15 cellular contexts compared by ENCODE assay signal in the genomic region with DNA sequence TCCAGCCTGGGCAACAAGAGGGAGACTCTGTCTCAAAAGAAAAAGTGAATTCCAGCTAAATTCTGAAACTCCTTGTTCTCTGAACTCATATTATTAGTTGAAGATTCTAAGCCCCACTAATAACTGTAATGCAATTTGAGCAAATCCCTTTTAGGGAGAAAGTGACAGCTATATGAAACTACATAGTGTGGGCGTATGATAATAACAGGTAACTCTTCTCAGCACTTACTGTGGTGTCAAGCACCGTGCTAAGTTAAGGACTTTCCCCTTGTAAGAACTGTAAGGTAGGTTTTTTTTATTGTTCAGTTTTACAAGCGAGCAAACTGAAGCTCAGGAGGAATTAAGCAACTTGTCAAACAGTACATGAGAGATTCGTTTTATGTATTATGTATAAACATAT. TPM values are rescaled to one million over a fixed set of nuclear protein-coding genes. Genes with fewer than 3 reads are reported as not detected.
DNase-seq lines count a peak whose midpoint lies in the region; ATAC-seq, FAIRE-seq and TF ChIP-seq lines count a peak whose summit lies in the region.
"Had no signal": no experiment of that assay in that cellular context is flagged by ENCODE, and none has a peak within 500 bp of the region (broad histone marks: within the 10 kb centered on the region; RNA-seq: fewer than 3 reads in every experiment).

No MANE protein-coding gene starts in this region.

- no peak for TF ChIP-seq RAD21 in GM12878 (IDR thresholded peaks at IDR 0.05; ENCODE audit: insufficient read depth, low read depth, low read length)

- peaks cover 40% of the 10 kb centered on the region for H3K4me1 ChIP-seq in GM12878 (ENCODE audit: control insufficient read depth, insufficient read depth, low read length)

- WGBS in GM12878 (ENCODE audit: insufficient coverage, insufficient replicate concordance, low lambda C conversion rate, missing lambda C conversion rate), result 2% methylated on average over 4 of the region's 4 CpGs

- H3K4me2 ChIP-seq in GM12878 (ENCODE audit: control insufficient read depth, insufficient read depth), result peak overlapping the region; percentile 82

- CTCF ChIA-PET in GM12878 (lab: Yijun Ruan, JAX), result interaction anchor here (0.6 to 2.6 kb wide), 9 partner anchors 7 to 467 kb away, joined by 3 to 14 read pairs (median 3); no protein-coding TSS in a partner anchor

- no peaks in the 10 kb centered on the region for H3K27me3 ChIP-seq in GM12878 (replicated peaks in 1 of 2; ENCODE audit: control insufficient read depth in 2 of 2, insufficient read depth in 2 of 2, low read length in 1 of 2)
- H3K27me3 ChIP-seq: cardiac muscle cell, gastrocnemius medialis had no signal

- H2AFZ ChIP-seq in GM12878 (ENCODE audit: control insufficient read depth, low read depth, low read length), result no peak overlapping the region

- TF ChIP-seq CTCF in GM12865 (IDR thresholded peaks at IDR 0.05; ENCODE audit: insufficient read depth, low read depth, low read length, missing control alignments), result no peak
- no peak for TF ChIP-seq CTCF in GM12878 (IDR thresholded peaks at IDR 0.05 in 2 of 3, conservative IDR thresholded peaks at IDR 0.05 in 1 of 3; ENCODE audit: control insufficient read depth in 2 of 3, extremely low read depth in 1 of 3, insufficient read depth in 1 of 3, low read depth in 3 of 3, low read length in 3 of 3)

- peaks cover 66% of the 10 kb centered on the region for H3K79me2 ChIP-seq in GM12878 (ENCODE audit: control insufficient read depth, insufficient read depth, low read length)

- POLR2A ChIA-PET in GM12878 (lab: Charles Lee), result interaction anchor here (0.6 to 2.5 kb wide), 7 partner anchors 8 to 111 kb away, joined by 3 to 16 read pairs (median 4); a partner anchor contains a TSS

- in situ Hi-C loops in GM12878 (cut with MboI), result no loop called here

- no peaks in the 10 kb centered on the region for H4K20me1 ChIP-seq in GM12878 (ENCODE audit: control insufficient read depth, insufficient read depth)

- TF ChIP-seq EP300 in GM12878 (IDR thresholded peaks at IDR 0.05; ENCODE audit: borderline replicate concordance in 1 of 2, control insufficient read depth in 1 of 2, low read depth in 2 of 2, low read length in 2 of 2), result peak in 1 of 2 experiments; percentile 59; a peak in 1 of 4 replicates

- H3K27ac ChIP-seq in GM12878 (ENCODE audit: control insufficient read depth, insufficient read depth), result peak overlapping the region; percentile 72
- H3K27ac ChIP-seq: cardiac muscle cell, gastrocnemius medialis had no signal

- peaks cover 0 to 5% of the 10 kb centered on the region in 2 experiments; a peak in 1 of 4 replicates for H3K36me3 ChIP-seq in GM12878 (ENCODE audit: control insufficient read depth in 2 of 2, insufficient read depth in 2 of 2, low read length in 1 of 2)
- H3K36me3 ChIP-seq: cardiac muscle cell had no signal

- no peak for TF ChIP-seq POLR2A in GM12878 (IDR thresholded peaks at IDR 0.05; ENCODE audit: low read depth, low read length)

- ATAC-seq in GM19351 (IDR thresholded peaks at IDR 0.05; ENCODE audit: unreplicated experiment) (peak; percentile 59), HG03175 (IDR thresholded peaks at IDR 0.05; ENCODE audit: unreplicated experiment) (peak; percentile 49), GM12878 (peak; percentile 79), left cardiac atrium (no peak)
- ATAC-seq: gastrocnemius medialis had no signal

- SMC1A ChIA-PET in GM12878 (lab: Charles Lee; ENCODE audit: uncharacterized antibody, unreplicated experiment), result interaction anchor here (1.0 to 4.8 kb wide), 15 partner anchors 8 to 151 kb away, joined by 3 to 29 read pairs (median 4); no protein-coding TSS in a partner anchor

- peak overlapping the region; percentile 16; the same call in 1 of the 2 replicates for H3K9ac ChIP-seq in GM12878 (ENCODE audit: control insufficient read depth, insufficient read depth, low read length)

- RAD21 ChIA-PET in GM12878 (lab: Charles Lee; ENCODE audit: unreplicated experiment), result interaction anchor here (0.7 to 3.1 kb wide), 11 partner anchors 8 to 157 kb away, joined by 3 to 17 read pairs (median 4); no protein-coding TSS in a partner anchor

- no peaks in the 10 kb centered on the region; the same call in 2 of the 3 replicates for H3K9me3 ChIP-seq in GM12878 (replicated peaks; ENCODE audit: control insufficient read depth, insufficient read depth, low read length)
- H3K9me3 ChIP-seq: gastrocnemius medialis had no signal

- H3K4me3 ChIP-seq in GM12865 (ENCODE audit: low read depth, low read length) (peak overlapping the region; percentile 37; the same call in 1 of the 2 replicates), GM12878 (peak overlapping the region; percentile 65)
- H3K4me3 ChIP-seq: cardiac muscle cell, gastrocnemius medialis, skin epidermis had no signal

- BruUV-seq in GM12878 (replicated peaks; lab: Mats Ljungman, UMichigan), result no TSS peak

- peak; percentile 76 for FAIRE-seq in GM12878 (lab: Jason Lieb, UNC)
- FAIRE-seq: H1 had no signal

- intact Hi-C loops in GM12878 (cut with micrococcal nuclease; ENCODE audit: unreplicated experiment) (no loop called here), left cardiac atrium (cut with DNase I) (no loop called here)

- peak; percentile 75 for DNase-seq in GM12865 (ENCODE audit: low read depth)
- peak; percentile 60 for DNase-seq in GM12878 (ENCODE audit: low read depth, low spot score)
- no peak for DNase-seq in NCI-H82 (lab: John Stamatoyannopoulos, UW)
- DNase-seq in HPDE6-E6E7 (ENCODE audit: extremely low spot score), result no peak
- DNase-seq in DMS53 (lab: John Stamatoyannopoulos, UW), result no peak
- DNase-seq in left cardiac atrium, result no peak
- DNase-seq: activated CD4-positive, CD25-positive, alpha-beta regulatory T cell treated with anti-CD3 and anti-CD28 coated beads, Interleukin-2, amount 50 U/mL, for 72 hours; DND-41; gastrocnemius medialis; stimulated activated naive CD4-positive, alpha-beta T cell treated with Interleukin-2 at 50 U/mL for 16 hours had no signal

TF ChIP-seq in GM12878, 131 proteins besides CTCF, POLR2A, EP300 and RAD21 (continues in another document):
- no peak for TF ChIP-seq BMI1 (IDR thresholded peaks at IDR 0.05; ENCODE audit: borderline replicate concordance)
- no peak for TF ChIP-seq CBFB (IDR thresholded peaks at IDR 0.05; ENCODE audit: low read depth)
- TF ChIP-seq SREBF1 (IDR thresholded peaks at IDR 0.05; ENCODE audit: low read length), result no peak

RNA-seq across cellular contexts. Expression of a gene that starts 5.4 kb away (rescaled TPM):
- total RNA-seq in GM12878 (2013; cell fraction: nucleolus; rRNA removed), result 186 and 192 TPM in 2 replicates
- total RNA-seq in GM12878 (2014; rRNA removed), result 90.1 and 93.4 TPM in 2 replicates
- total RNA-seq in GM12878 (2014; rRNA removed; fragmentation: Illumina TruSeq; extraction: Trizol), result 76.9 and 85.2 TPM in 2 replicates
- total RNA-seq in GM12878 (2021), result 78.8 and 81.4 TPM in 2 replicates
- 44.8 TPM for polyA plus RNA-seq in GM12878 (2011; ENCODE audit: low read depth)
- polyA plus RNA-seq in GM12878 (2011; rRNA removed), result 82.8 and 110 TPM in 2 replicates
- 76.6 and 102 TPM in 2 replicates for polyA plus RNA-seq in GM12878 (2011; cell fraction: cytosol; rRNA removed)
- 147 and 169 TPM in 2 replicates for polyA plus RNA-seq in GM12878 (2011; cell fraction: nucleus; rRNA removed)
- polyA plus RNA-seq in GM12878 (2012), result 53.4 and 59.4 TPM in 2 replicates
- 76.2 and 106 TPM in 2 replicates for polyA plus RNA-seq in GM12878 (2014; fragmentation: Illumina TruSeq; extraction: Trizol)
- polyA plus RNA-seq in GM12878 (2014; fragmentation: Nextera tagmentation; extraction: Ambion mirVana), result 10 to 100 TPM; 10.2 to 18.2 TPM
- 75.2 and 89.1 TPM in 2 replicates for polyA plus RNA-seq in GM12878 (2014; rRNA removed)
- 10 to 100 TPM; 38.5 to 40.3 TPM for polyA plus RNA-seq in GM12878 (2016; fragmentation: Nextera tagmentation; extraction: Ambion mirVana)
- polyA minus RNA-seq in GM12878 (2011; rRNA and poly(A)+ RNA removed), result 65.0 and 97.9 TPM in 2 replicates
- polyA minus RNA-seq in GM12878 (2011; cell fraction: cytosol; rRNA and poly(A)+ RNA removed), result 22.2 and 25.9 TPM in 2 replicates
- 35.7 and 47.7 TPM in 2 replicates for polyA minus RNA-seq in GM12878 (2011; cell fraction: nucleus; rRNA and poly(A)+ RNA removed)
- total RNA-seq in left cardiac atrium, result 10 to 100 TPM; 18.7 to 20.4 TPM

RNA-seq across cellular contexts. Expression of a gene that starts 8.4 kb away (rescaled TPM):
- 220 and 223 TPM in 2 replicates for total RNA-seq in GM12878 (2013; cell fraction: nucleolus; rRNA removed)
- 34.0 and 34.3 TPM in 2 replicates for total RNA-seq in GM12878 (2014; rRNA removed)
- 43.7 and 44.3 TPM in 2 replicates for total RNA-seq in GM12878 (2014; rRNA removed; fragmentation: Illumina TruSeq; extraction: Trizol)
- 44.1 and 45.5 TPM in 2 replicates for total RNA-seq in GM12878 (2021)
- polyA plus RNA-seq in GM12878 (2011; ENCODE audit: low read depth), result 24.2 TPM
- 44.1 and 47.7 TPM in 2 replicates for polyA plus RNA-seq in GM12878 (2011; rRNA removed)
- 34.4 and 36.4 TPM in 2 replicates for polyA plus RNA-seq in GM12878 (2011; cell fraction: cytosol; rRNA removed)
- 77.9 TPM in 2 replicates for polyA plus RNA-seq in GM12878 (2011; cell fraction: nucleus; rRNA removed)
- polyA plus RNA-seq in GM12878 (2012), result 28.0 and 33.4 TPM in 2 replicates
- 47.3 and 55.8 TPM in 2 replicates for polyA plus RNA-seq in GM12878 (2014; fragmentation: Illumina TruSeq; extraction: Trizol)
- polyA plus RNA-seq in GM12878 (2014; fragmentation: Nextera tagmentation; extraction: Ambion mirVana), result 1 to 10 TPM; 9.1 to 9.4 TPM
- polyA plus RNA-seq in GM12878 (2014; rRNA removed), result 42.0 and 43.3 TPM in 2 replicates
- polyA plus RNA-seq in GM12878 (2016; fragmentation: Nextera tagmentation; extraction: Ambion mirVana), result 10 to 100 TPM; 49.9 TPM
- polyA minus RNA-seq in GM12878 (2011; rRNA and poly(A)+ RNA removed), result 71.2 and 81.6 TPM in 2 replicates
- 11.9 and 25.9 TPM in 2 replicates for polyA minus RNA-seq in GM12878 (2011; cell fraction: cytosol; rRNA and poly(A)+ RNA removed)
- polyA minus RNA-seq in GM12878 (2011; cell fraction: nucleus; rRNA and poly(A)+ RNA removed), result 57.8 and 95.2 TPM in 2 replicates
- total RNA-seq in left cardiac atrium, result 10 to 100 TPM; 34.5 to 35.3 TPM

RNA-seq across cellular contexts. Expression of a gene that starts 43.7 kb away (rescaled TPM):
- total RNA-seq in GM12878 (2013; cell fraction: nucleolus; rRNA removed), result 26.2 TPM in 2 replicates
- total RNA-seq in GM12878 (2014; rRNA removed) (10.1 and 12.2 TPM in 2 replicates), GM12878 (2014; rRNA removed; fragmentation: Illumina TruSeq; extraction: Trizol) (7.9 and 9.1 TPM in 2 replicates), GM12878 (2021) (9.3 and 11.1 TPM in 2 replicates), left cardiac atrium (1 to 10 TPM; 6.0 to 7.8 TPM)
- polyA plus RNA-seq in GM12878 (2011; ENCODE audit: low read depth), result 10.2 TPM
- polyA plus RNA-seq in GM12878 (2011; rRNA removed) (20.4 and 27.4 TPM in 2 replicates), GM12878 (2014; fragmentation: Illumina TruSeq; extraction: Trizol) (8.8 and 14.0 TPM in 2 replicates), GM12878 (2014; fragmentation: Nextera tagmentation; extraction: Ambion mirVana) (1 to 10 TPM; 3.6 to 4.6 TPM), GM12878 (2014; rRNA removed) (12.1 and 13.7 TPM in 2 replicates), GM12878 (2016; fragmentation: Nextera tagmentation; extraction: Ambion mirVana) (10 to 100 TPM; 13.7 to 13.8 TPM)
- 17.2 and 18.4 TPM in 2 replicates for polyA plus RNA-seq in GM12878 (2011; cell fraction: cytosol; rRNA removed)
- polyA plus RNA-seq in GM12878 (2011; cell fraction: nucleus; rRNA removed), result 12.1 and 15.3 TPM in 2 replicates
- polyA plus RNA-seq in GM12878 (2012), result 15.5 and 19.8 TPM in 2 replicates
- polyA minus RNA-seq in GM12878 (2011; rRNA and poly(A)+ RNA removed), result 12.4 and 15.9 TPM in 2 replicates
- polyA minus RNA-seq in GM12878 (2011; cell fraction: cytosol; rRNA and poly(A)+ RNA removed), result 4.4 and 6.1 TPM in 2 replicates
- 3.9 and 6.8 TPM in 2 replicates for polyA minus RNA-seq in GM12878 (2011; cell fraction: nucleus; rRNA and poly(A)+ RNA removed)

Comparison
In these comparisons a context has a peak if more than half of its experiments do, and no peak if none do; other contexts are left out.
1. DNase-seq: peak in GM12865 (single experiment) and GM12878 (single experiment); none in NCI-H82 (single experiment), HPDE6-E6E7 (single experiment), DMS53 (single experiment) and left cardiac atrium (single experiment).
2. ATAC-seq: peak in GM19351 (single experiment), HG03175 (single experiment) and GM12878 (single experiment); none in left cardiac atrium (0 of 2).